Comparison of ENCODE assay signal across 12 cellular contexts in genomic region chr1:198622532-198623218, GRCh38. TPM values are rescaled to one million over a fixed set of nuclear protein-coding genes. Genes with fewer than 3 reads are reported as not detected.
DNase-seq lines count a peak whose midpoint lies in the region; ATAC-seq, FAIRE-seq and TF ChIP-seq lines count a peak whose summit lies in the region.
"Had no signal": no experiment of that assay in that cellular context is flagged by ENCODE, and none has a peak within 500 bp of the region (broad histone marks: within the 10 kb centered on the region; RNA-seq: fewer than 3 reads in every experiment).

No MANE protein-coding gene starts in this region.

- WGBS in mammary epithelial cell (ENCODE audit: low coverage, missing lambda C conversion rate) = 63% methylated on average over 2 of the region's 2 CpGs

- H3K9me3 ChIP-seq in mammary epithelial cell (replicated peaks; ENCODE audit: insufficient read depth, low read length) = no peaks in the 10 kb centered on the region
- H3K9me3 ChIP-seq: MG63 had no signal

- BruUV-seq in mammary epithelial cell (replicated peaks; lab: Mats Ljungman, UMichigan) = no TSS peak

- dilution Hi-C loops in mammary epithelial cell (cut with HindIII; ENCODE audit: low sequenced_read_pairs) = no loop called here

- H3K4me1 Mint-ChIP-seq in naive B cell = peaks cover 66 to 84% (median 82%) of the 10 kb centered on the region in 3 donors

- intact Hi-C loops in mammary epithelial cell (cut with micrococcal nuclease) = no loop called here

- no peak for TF ChIP-seq CTCF in mammary epithelial cell (conservative IDR thresholded peaks at IDR 0.05 in 1 of 2, IDR thresholded peaks at IDR 0.05 in 1 of 2; ENCODE audit: extremely low read depth in 1 of 2, insufficient read depth in 1 of 2, low read depth in 1 of 2, low read length in 2 of 2)

- peak overlapping the region; percentile 51 for H3K4me3 ChIP-seq in Jurkat, Clone E6-1 (ENCODE audit: low read length)
- no peak overlapping the region for H3K4me3 ChIP-seq in mammary epithelial cell (replicated peaks in 1 of 3; ENCODE audit: insufficient read depth in 1 of 3, low read depth in 2 of 3, low read length in 3 of 3)
- H3K4me3 ChIP-seq: MG63 had no signal

- in situ Hi-C loops in mammary epithelial cell (cut with MboI; ENCODE audit: low sequenced_read_pairs in 2 of 2) = no loop called here

- CTCF ChIA-PET in mammary epithelial cell (lab: Charles Lee; ENCODE audit: low non-redundant PET) = no interaction called here

- no peaks in the 10 kb centered on the region for H3K4me1 ChIP-seq in mammary epithelial cell (ENCODE audit: insufficient read depth, low read length)

- H3K9me3 Mint-ChIP-seq in naive B cell = peaks cover 0 to 7% (median 0%) of the 10 kb centered on the region in 7 donors

- peak overlapping the region; percentile 78 to 94 (median 84) for H3K4me3 Mint-ChIP-seq in naive B cell

- no peaks in the 10 kb centered on the region for H3K79me2 ChIP-seq in mammary epithelial cell (ENCODE audit: insufficient read depth, low read length)

- no peak overlapping the region for H3K4me2 ChIP-seq in mammary epithelial cell (ENCODE audit: insufficient read depth, low read depth, low read length)

- no peaks in the 10 kb centered on the region for H3K27me3 ChIP-seq in mammary epithelial cell (ENCODE audit: insufficient read depth, low read length)
- H3K27me3 ChIP-seq: MG63 had no signal

- peak overlapping the region; percentile 91 to 100 (median 99) for H3K27ac Mint-ChIP-seq in naive B cell

- H3K36me3 ChIP-seq in mammary epithelial cell (ENCODE audit: insufficient read depth, low read length) = no peaks in the 10 kb centered on the region
- H3K36me3 ChIP-seq: MG63 had no signal

- H3K27me3 Mint-ChIP-seq in naive B cell = no peaks in the 10 kb centered on the region

- H4K20me1 ChIP-seq in mammary epithelial cell (ENCODE audit: insufficient read depth, low read length) = no peaks in the 10 kb centered on the region

- peak; percentile 86 for FAIRE-seq in GM18507 (lab: Jason Lieb, UNC)
- FAIRE-seq: H54 had no signal

- H2AFZ ChIP-seq in mammary epithelial cell (ENCODE audit: low read depth, low read length) = no peak overlapping the region

- ATAC-seq in GM21717 (IDR thresholded peaks at IDR 0.05; ENCODE audit: unreplicated experiment) = peak; percentile 32
- peak; percentile 51 to 54 for ATAC-seq in naive B cell (ENCODE audit: low read depth in 2 of 2)
- ATAC-seq in GM21528 (IDR thresholded peaks at IDR 0.05; ENCODE audit: low FRiP score, unreplicated experiment) = no peak

- H3K27ac ChIP-seq in mammary epithelial cell (ENCODE audit: insufficient read depth, low read depth, low read length) = no peak overlapping the region

- H3K9ac ChIP-seq in mammary epithelial cell (ENCODE audit: insufficient read depth, low read length) = no peak overlapping the region

- H3K36me3 Mint-ChIP-seq in naive B cell = peaks cover 5 to 9% of the 10 kb centered on the region in 2 donors

- no peak for DNase-seq in GM18507 (ENCODE audit: extremely low spot score, insufficient read length, low read depth)
- DNase-seq in Jurkat, Clone E6-1 (ENCODE audit: low read depth, low spot score) = no peak
- DNase-seq in naive B cell = peak; percentile 79
- no peak for DNase-seq in RPMI8226
- no peak for DNase-seq in NCI-H82 treated with DMSO at 0.1 percent for 48 hours (lab: John Stamatoyannopoulos, UW; ENCODE audit: unreplicated experiment)
- DNase-seq in mammary epithelial cell = no peak
- DNase-seq: foreskin fibroblast, MG63 had no signal

RNA-seq across cellular contexts. Expression of gene PTPRC, which starts 16.2 kb away (rescaled TPM):
- polyA plus RNA-seq in Jurkat, Clone E6-1 (2012; ENCODE audit: insufficient read depth, insufficient read length) = 402 TPM
- polyA plus RNA-seq in naive B cell (ENCODE audit: low read depth in 6 of 6) (1,000 to 10,000 TPM in 1 of 6 donors, 100 to 1,000 TPM in 5; 771 to 1,016 (median 851) TPM), mammary epithelial cell (not detected)
- under 1 TPM in 1 of 2 donors, not detected in 1; under 0.01 TPM for total RNA-seq in mammary epithelial cell
- not detected for polyA minus RNA-seq in mammary epithelial cell
- total RNA-seq: lung microvascular endothelial cell had no signal

Comparison
In these comparisons a context has a peak if more than half of its experiments do, and no peak if none do; other contexts are left out.
1. RNA of gene PTPRC, which starts 16.2 kb away (polyA plus RNA-seq): 771 to 1,016 TPM in naive B cell; not detected in mammary epithelial cell (single experiment); every median in the first group is over 100 times any median in the second.